10 cellular contexts compared by ENCODE assay signal in genomic region chr6:155186052-155186658, GRCh38.
DNase-seq lines count a peak whose midpoint lies in the region; ATAC-seq and TF ChIP-seq lines count a peak whose summit lies in the region.
"Had no signal": no experiment of that assay in that cellular context is flagged by ENCODE, and none has a peak within 500 bp of the region (broad histone marks: within the 10 kb centered on the region; RNA-seq: fewer than 3 reads in every experiment).

No MANE protein-coding gene starts in this region.

- H3K18ac ChIP-seq in mesendoderm (ENCODE audit: low read length) = no peak overlapping the region

- intact Hi-C loops in A673 (cut with micrococcal nuclease; ENCODE audit: unreplicated experiment) = loop anchor here (10.0 kb wide), 1 partner anchor 339 kb away; no protein-coding TSS in a partner anchor

- no peak overlapping the region for H2BK120ac ChIP-seq in mesendoderm (ENCODE audit: low read depth, low read length)

- no peak overlapping the region for H4K5ac ChIP-seq in mesendoderm (ENCODE audit: low read length)

- no peak overlapping the region for H2AK5ac ChIP-seq in mesendoderm (ENCODE audit: low read length)

- no CpG with 5 or more reads among the region's 6 CpGs for WGBS in mesendoderm (ENCODE audit: extremely low coverage, insufficient coverage, low lambda C conversion rate)

- H3K56ac ChIP-seq in mesendoderm (ENCODE audit: low read length) = no peak overlapping the region

- no peak overlapping the region for H3K9ac ChIP-seq in mesendoderm (ENCODE audit: low read length)

- peak; percentile 12 for DNase-seq in AG08395 (ENCODE audit: low spot score)
- peak; percentile 69 to 77 for DNase-seq in activated T-cell treated with anti-CD3 and anti-CD28 coated beads, Interleukin-2, amount 50 U/mL, for 48 hours
- DNase-seq in mesendoderm = peak; percentile 26
- no peak for DNase-seq in COR-L47 (lab: John Stamatoyannopoulos, UW)
- no peak for DNase-seq in A673 (ENCODE audit: low spot score)
- DNase-seq in NCI-H2081 (lab: John Stamatoyannopoulos, UW) = no peak
- DNase-seq in epidermal melanocyte (ENCODE audit: insufficient read length, low spot score) = no peak
- DNase-seq: effector memory CD8-positive, alpha-beta T cell had no signal

- POLR2A ChIA-PET in A673 (lab: Charles Lee; ENCODE audit: low non-redundant PET) = no interaction called here

- ATAC-seq in HG03442 (IDR thresholded peaks at IDR 0.05; ENCODE audit: unreplicated experiment) = peak; percentile 22
- ATAC-seq: Right ventricle myocardium inferior had no signal

- H3K23ac ChIP-seq in mesendoderm (ENCODE audit: low read length) = no peak overlapping the region

- no peak overlapping the region for H3K4ac ChIP-seq in mesendoderm (ENCODE audit: low read depth, low read length)

- H3K27ac ChIP-seq in mesendoderm (ENCODE audit: low read depth, low read length) = no peak overlapping the region
- H3K27ac ChIP-seq in A673 (ENCODE audit: low read depth, low read length, poor library complexity, severe bottlenecking) = no peak overlapping the region

- no peak overlapping the region for H4K8ac ChIP-seq in mesendoderm (ENCODE audit: low read depth, low read length)

- H3K4me3 ChIP-seq in mesendoderm (ENCODE audit: low read length) (no peak overlapping the region), A673 (ENCODE audit: low read depth, low read length, poor library complexity, severe bottlenecking) (no peak overlapping the region)

- H3K27me3 ChIP-seq in mesendoderm (ENCODE audit: insufficient read depth, low read length, poor library complexity) = no peaks in the 10 kb centered on the region
- no peaks in the 10 kb centered on the region for H3K27me3 ChIP-seq in A673 (replicated peaks; ENCODE audit: insufficient read depth, low read depth, low read length, poor library complexity)

- H3K79me1 ChIP-seq in mesendoderm (ENCODE audit: low read length) = no peaks in the 10 kb centered on the region

- no peak overlapping the region for H2BK15ac ChIP-seq in mesendoderm (replicated peaks; ENCODE audit: low read depth)

- H3K79me2 ChIP-seq in mesendoderm (ENCODE audit: control insufficient read depth, insufficient read depth, low read length) = no peaks in the 10 kb centered on the region

- no peak overlapping the region for H3K4me2 ChIP-seq in mesendoderm (ENCODE audit: low read length)

- H3K4me1 ChIP-seq in mesendoderm (ENCODE audit: control insufficient read depth, low read depth, low read length) = peaks cover 4% of the 10 kb centered on the region
- H3K4me1 ChIP-seq in A673 (ENCODE audit: insufficient read depth, low read length, poor library complexity, severe bottlenecking) = peaks cover 44% of the 10 kb centered on the region

- CTCF ChIA-PET in A673 (lab: Charles Lee) = interaction anchor here (0.6 kb wide), 1 partner anchor 136 kb away, joined by 6 read pairs; no protein-coding TSS in a partner anchor

- no peak overlapping the region for H2BK5ac ChIP-seq in mesendoderm (ENCODE audit: low read length)

- no peak for TF ChIP-seq CTCF in A673 (conservative IDR thresholded peaks at IDR 0.05; ENCODE audit: low read depth, low read length)

- no peaks in the 10 kb centered on the region for H3K36me3 ChIP-seq in mesendoderm (ENCODE audit: control insufficient read depth, insufficient read depth, low read length)
- H3K36me3 ChIP-seq in A673 (ENCODE audit: insufficient read depth, low read length, poor library complexity, severe bottlenecking) = no peaks in the 10 kb centered on the region

- BruUV-seq in A673 (replicated peaks; lab: Mats Ljungman, UMichigan) = no TSS peak

- H3K9me3 ChIP-seq in A673 (ENCODE audit: low read depth, low read length, poor library complexity, severe bottlenecking) = no peaks in the 10 kb centered on the region

Comparison
In these comparisons a context has a peak if more than half of its experiments do, and no peak if none do; other contexts are left out.
1. DNase-seq: peak in AG08395 (single experiment), activated T-cell treated with anti-CD3 and anti-CD28 coated beads, Interleukin-2, amount 50 U/mL, for 48 hours (2 of 2) and mesendoderm (single experiment); none in COR-L47 (single experiment), A673 (single experiment), NCI-H2081 (0 of 2) and epidermal melanocyte (single experiment).